In genomic region chr1:8069614-8070320, GRCh38 we compare ENCODE assay signal across 7 cellular contexts. TPM values are rescaled to one million over a fixed set of nuclear protein-coding genes. Genes with fewer than 3 reads are reported as not detected.
A peak's percentile ranks its signal among the peaks of the same experiment; 100 is the strongest.
DNase-seq lines count a peak whose midpoint lies in the region; ATAC-seq and TF ChIP-seq lines count a peak whose summit lies in the region.
"Not testable (repeated sequence)": the region's sequence is repeated elsewhere in the genome, so short reads cannot be mapped to it uniquely, and the experiment has no call there.

No MANE protein-coding gene starts in this region.

- not testable (repeated sequence) for H4K20me1 ChIP-seq in PC-9 (ENCODE audit: insufficient read depth)

- peak overlapping the region; percentile 100 for H3K27ac Mint-ChIP-seq in mesothelial cell of epicardium

- intact Hi-C loops in PC-9 (cut with micrococcal nuclease; ENCODE audit: unreplicated experiment); body of pancreas (cut with DNase I); esophagus squamous epithelium (cut with DNase I); stomach (cut with DNase I; ENCODE audit: low total_unique reads): not testable (repeated sequence)

- H3F3A ChIP-seq in PC-9 (ENCODE audit: insufficient read depth, low read depth): peaks cover 28% of the 10 kb centered on the region; the same call in 1 of the 2 replicates

- H3K9ac ChIP-seq in parathyroid adenoma: not testable (repeated sequence)

- H3K36me3 Mint-ChIP-seq in mesothelial cell of epicardium: not testable (repeated sequence)

- not testable (repeated sequence) for H3K9me3 ChIP-seq in PC-9 (ENCODE audit: insufficient read depth, low read depth); body of pancreas; esophagus squamous epithelium; parathyroid adenoma (ENCODE audit: control insufficient read depth, low read length); stomach

- not testable (repeated sequence) for H3K79me2 ChIP-seq in PC-9 (ENCODE audit: low read depth); parathyroid adenoma

- not testable (repeated sequence) for H3K4me3 Mint-ChIP-seq in mesothelial cell of epicardium

- H3K27me3 ChIP-seq in PC-9 (ENCODE audit: insufficient read depth, low read depth); body of pancreas; esophagus squamous epithelium; parathyroid adenoma (ENCODE audit: control insufficient read depth, insufficient read depth, low read length); stomach: not testable (repeated sequence)

- not testable (repeated sequence) for TF ChIP-seq EP300 in stomach (IDR thresholded peaks at IDR 0.05)

- H2AFZ ChIP-seq in PC-9, parathyroid adenoma: not testable (repeated sequence)

- H3K4me1 ChIP-seq in PC-9 (replicated peaks; ENCODE audit: insufficient read depth): peaks cover 48% of the 10 kb centered on the region
- peaks cover 26% of the 10 kb centered on the region for H3K4me1 ChIP-seq in body of pancreas
- H3K4me1 ChIP-seq in esophagus squamous epithelium: peaks cover 5 to 27% (median 10%) of the 10 kb centered on the region in 3 donors
- peaks cover 13% of the 10 kb centered on the region for H3K4me1 ChIP-seq in parathyroid adenoma
- peaks cover 7 to 30% (median 18%) of the 10 kb centered on the region in 4 donors for H3K4me1 ChIP-seq in stomach

- TF ChIP-seq POLR2A in body of pancreas (IDR thresholded peaks at IDR 0.05); esophagus squamous epithelium (IDR thresholded peaks at IDR 0.05); stomach (IDR thresholded peaks at IDR 0.05): not testable (repeated sequence)

- CTCF ChIA-PET in PC-9 (lab: Charles Lee): interaction anchor here (0.7 kb wide), 1 partner anchor 128 kb away, joined by 3 read pairs; no protein-coding TSS in a partner anchor

- not testable (repeated sequence) for H3K4me3 ChIP-seq in PC-9, body of pancreas, esophagus squamous epithelium, stomach
- peak overlapping the region; percentile 48 for H3K4me3 ChIP-seq in parathyroid adenoma (ENCODE audit: low read depth, low read length)

- POLR2A ChIA-PET in PC-9 (lab: Charles Lee; ENCODE audit: unreplicated experiment): interaction anchor here (0.6 kb wide), 1 partner anchor 9 kb away, joined by 3 read pairs; no protein-coding TSS in a partner anchor

- H3K36me3 ChIP-seq in PC-9 (ENCODE audit: low read depth); body of pancreas (replicated peaks in 1 of 2; ENCODE audit: insufficient read depth in 1 of 2, low read depth in 2 of 2); esophagus squamous epithelium; parathyroid adenoma (ENCODE audit: control insufficient read depth, insufficient read depth, low read length); stomach: not testable (repeated sequence)

- ATAC-seq in body of pancreas: peak; percentile 19

- peaks cover 34% of the 10 kb centered on the region for H3K4me1 Mint-ChIP-seq in mesothelial cell of epicardium

- WGBS in body of pancreas, 2 donors: 38 to 43% methylated on average over 8 of the region's 8 CpGs
- WGBS in esophagus squamous epithelium, 2 donors: 76 to 86% methylated on average over 8 of the region's 8 CpGs
- 47 to 71% (median 63%) methylated on average over 8 of the region's 8 CpGs for WGBS in stomach, 5 donors

- H3K27ac ChIP-seq in PC-9 (peak overlapping the region; percentile 100), body of pancreas (peak overlapping the region in 3 of 4 donors; percentile 88 to 89 (median 88)), esophagus squamous epithelium (peak overlapping the region in 3 of 4 donors; percentile 10 to 87 (median 85)), parathyroid adenoma (peak overlapping the region; percentile 78), stomach (peak overlapping the region; percentile 47 to 88 (median 83))

- peak overlapping the region; percentile 100 for H3K4me2 ChIP-seq in PC-9
- peak overlapping the region; percentile 70 for H3K4me2 ChIP-seq in parathyroid adenoma (ENCODE audit: low read length)

- not testable (repeated sequence) for TF ChIP-seq CTCF in PC-9 (conservative IDR thresholded peaks at IDR 0.05); body of pancreas (IDR thresholded peaks at IDR 0.05); esophagus squamous epithelium (IDR thresholded peaks at IDR 0.05); mesothelial cell of epicardium (IDR thresholded peaks at IDR 0.05; ENCODE audit: unreplicated experiment); parathyroid adenoma (IDR thresholded peaks at IDR 0.05); stomach (IDR thresholded peaks at IDR 0.05)

- H3K9me2 ChIP-seq in PC-9 (ENCODE audit: insufficient read depth): not testable (repeated sequence)

- not testable (repeated sequence) for H3K9me3 Mint-ChIP-seq in mesothelial cell of epicardium

- not testable (repeated sequence) for BruUV-seq in PC-9 (replicated peaks; lab: Mats Ljungman, UMichigan)

- H3K27me3 Mint-ChIP-seq in mesothelial cell of epicardium (ENCODE audit: low read depth): not testable (repeated sequence)

- peak; percentile 66 for DNase-seq in DMS53 (lab: John Stamatoyannopoulos, UW)
- DNase-seq in PC-9; body of pancreas; esophagus squamous epithelium (lab: John Stamatoyannopoulos, UW); mesothelial cell of epicardium (ENCODE audit: low spot score in 2 of 2, unreplicated experiment in 2 of 2); stomach: not testable (repeated sequence)

RNA-seq across cellular contexts. Expression of gene ERRFI1, which starts 43.7 kb away (rescaled TPM):
- total RNA-seq in PC-9 (2021): 44.9 and 47.8 TPM in 2 replicates
- 100 to 1,000 TPM; 127 to 273 TPM for total RNA-seq in body of pancreas
- total RNA-seq in esophagus squamous epithelium: 10 to 100 TPM; 23.3 to 95.9 (median 49.3) TPM
- 124 to 134 TPM (median 130 TPM) in 3 replicates for total RNA-seq in mesothelial cell of epicardium
- 100 to 1,000 TPM in 3 of 5 donors, 10 to 100 TPM in 1, 1 to 10 TPM in 1; 3.5 to 201 (median 134) TPM for total RNA-seq in stomach
- 10 to 100 TPM; 31.4 to 47.7 (median 41.4) TPM for polyA plus RNA-seq in stomach
